Comparison of ENCODE assay signal across 1 cellular context in the genomic region with DNA sequence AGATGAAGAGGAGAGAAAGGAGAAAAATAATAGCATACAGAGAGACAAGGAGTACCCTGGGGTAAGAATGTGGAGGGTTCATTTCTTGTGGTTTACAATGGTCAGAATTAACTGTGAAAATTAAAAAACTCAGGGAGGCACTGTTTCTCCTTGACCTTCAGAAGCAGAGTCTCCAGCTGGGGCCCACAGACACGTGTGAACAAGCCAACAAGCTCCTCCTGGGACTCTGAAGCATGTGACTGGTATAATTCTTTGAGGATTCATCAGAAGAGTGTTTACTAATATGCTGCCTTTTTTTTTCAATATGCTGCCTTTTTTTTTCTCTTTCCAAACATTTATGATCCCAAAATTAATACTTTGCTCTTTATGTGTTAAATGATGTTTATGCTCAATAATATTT.
TF ChIP-seq lines count a peak whose summit lies in the region.

No MANE protein-coding gene starts in this region.

TF ChIP-seq in K562, 482 proteins besides CTCF, POLR2A, EP300 and RAD21 (continued from another document):
- TF ChIP-seq, protein P1, sequence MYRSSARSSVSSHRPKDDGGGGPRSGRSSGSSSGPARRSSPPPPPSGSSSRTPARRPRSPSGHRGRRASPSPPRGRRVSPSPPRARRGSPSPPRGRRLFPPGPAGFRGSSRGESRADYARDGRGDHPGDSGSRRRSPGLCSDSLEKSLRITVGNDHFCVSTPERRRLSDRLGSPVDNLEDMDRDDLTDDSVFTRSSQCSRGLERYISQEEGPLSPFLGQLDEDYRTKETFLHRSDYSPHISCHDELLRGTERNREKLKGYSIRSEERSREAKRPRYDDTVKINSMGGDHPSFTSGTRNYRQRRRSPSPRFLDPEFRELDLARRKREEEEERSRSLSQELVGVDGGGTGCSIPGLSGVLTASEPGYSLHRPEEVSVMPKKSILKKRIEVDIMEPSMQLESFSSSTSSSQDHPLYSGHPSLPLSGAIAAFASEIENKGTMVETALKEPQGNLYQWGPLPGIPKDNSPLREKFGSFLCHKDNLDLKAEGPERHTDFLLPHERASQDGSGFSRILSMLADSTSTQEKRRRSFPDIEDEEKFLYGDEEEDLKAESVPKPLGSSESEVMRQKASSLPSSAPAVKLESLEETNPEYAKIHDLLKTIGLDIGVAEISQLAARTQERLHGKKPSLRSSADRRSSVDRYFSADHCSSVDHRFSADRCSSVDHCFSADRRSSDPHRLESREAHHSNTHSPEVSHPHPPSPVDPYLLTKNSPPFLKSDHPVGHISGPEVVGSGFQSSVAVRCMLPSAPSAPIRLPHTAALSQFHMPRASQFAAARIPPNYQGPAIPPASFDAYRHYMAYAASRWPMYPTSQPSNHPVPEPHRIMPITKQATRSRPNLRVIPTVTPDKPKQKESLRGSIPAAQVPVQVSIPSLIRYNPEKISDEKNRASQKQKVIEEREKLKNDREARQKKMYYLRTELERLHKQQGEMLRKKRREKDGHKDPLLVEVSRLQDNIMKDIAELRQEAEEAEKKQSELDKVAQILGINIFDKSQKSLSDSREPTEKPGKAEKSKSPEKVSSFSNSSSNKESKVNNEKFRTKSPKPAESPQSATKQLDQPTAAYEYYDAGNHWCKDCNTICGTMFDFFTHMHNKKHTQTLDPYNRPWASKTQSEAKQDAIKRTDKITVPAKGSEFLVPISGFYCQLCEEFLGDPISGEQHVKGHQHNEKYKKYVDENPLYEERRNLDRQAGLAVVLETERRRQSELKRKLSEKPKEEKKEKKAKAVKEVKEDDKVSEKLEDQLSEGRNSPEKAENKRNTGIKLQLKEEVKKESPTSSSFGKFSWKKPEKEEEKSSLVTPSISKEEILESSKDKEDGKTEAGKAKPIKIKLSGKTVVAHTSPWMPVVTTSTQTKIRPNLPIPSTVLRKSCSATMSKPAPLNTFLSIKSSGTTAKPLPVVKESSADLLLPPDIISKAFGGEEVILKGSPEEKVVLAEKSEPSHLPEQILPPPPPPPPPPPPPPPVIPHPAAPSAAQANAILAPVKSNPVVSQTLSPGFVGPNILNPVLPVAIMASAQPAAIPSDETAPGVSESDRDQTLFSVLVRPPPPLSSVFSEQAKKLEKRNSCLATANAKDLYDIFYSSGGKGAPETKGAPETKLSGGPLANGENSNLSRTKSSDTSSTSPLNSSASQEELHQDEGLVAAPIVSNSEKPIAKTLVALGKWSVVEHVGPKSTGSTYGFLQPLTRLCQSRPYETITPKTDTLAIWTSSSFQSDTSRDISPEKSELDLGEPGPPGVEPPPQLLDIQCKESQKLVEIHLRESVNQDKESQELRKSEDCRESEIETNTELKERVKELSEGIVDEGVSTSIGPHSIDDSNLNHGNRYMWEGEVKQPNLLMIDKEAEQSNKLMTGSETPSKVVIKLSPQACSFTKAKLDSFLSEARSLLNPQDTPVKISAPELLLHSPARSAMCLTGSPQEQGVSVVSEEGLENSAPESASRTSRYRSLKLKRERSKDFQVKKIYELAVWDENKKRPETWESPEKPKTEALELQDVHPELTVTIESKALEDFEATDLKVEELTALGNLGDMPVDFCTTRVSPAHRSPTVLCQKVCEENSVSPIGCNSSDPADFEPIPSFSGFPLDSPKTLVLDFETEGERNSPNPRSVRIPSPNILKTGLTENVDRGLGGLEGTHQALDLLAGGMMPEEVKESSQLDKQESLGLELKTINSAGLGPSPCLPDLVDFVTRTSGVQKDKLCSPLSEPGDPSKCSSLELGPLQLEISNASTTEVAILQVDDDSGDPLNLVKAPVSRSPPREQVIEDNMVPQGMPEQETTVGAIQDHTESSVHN (IDR thresholded peaks at IDR 0.05; ENCODE audit: borderline replicate concordance in 1 of 2, low read depth in 1 of 2), result no peak
- TF ChIP-seq L3MBTL2 (IDR thresholded peaks at IDR 0.05) (0 out of 2 replicates have a peak, but pooled peaks have one; percentile 33), ZSCAN29 (IDR thresholded peaks at IDR 0.05) (no peak), ZNF77 (CRISPR knock-in tag; IDR thresholded peaks at IDR 0.05) (no peak), BCL6 (CRISPR knock-in tag; IDR thresholded peaks at IDR 0.05) (no peak), SNIP1 (IDR thresholded peaks at IDR 0.05; ENCODE audit: low read depth) (0 out of 2 replicates have a peak, but pooled peaks have one; percentile 24), PHTF2 (CRISPR knock-in tag; IDR thresholded peaks at IDR 0.05) (no peak), TSC22D4 (tag; IDR thresholded peaks at IDR 0.05) (no peak), THAP12 (CRISPR knock-in tag; IDR thresholded peaks at IDR 0.05) (no peak), MYC (IDR thresholded peaks at IDR 0.05; ENCODE audit: low read depth, low read length) (no peak), MYC (CRISPR knock-in tag; IDR thresholded peaks at IDR 0.05; ENCODE audit: borderline replicate concordance, low read depth) (no peak)
- TF ChIP-seq, protein P2, sequence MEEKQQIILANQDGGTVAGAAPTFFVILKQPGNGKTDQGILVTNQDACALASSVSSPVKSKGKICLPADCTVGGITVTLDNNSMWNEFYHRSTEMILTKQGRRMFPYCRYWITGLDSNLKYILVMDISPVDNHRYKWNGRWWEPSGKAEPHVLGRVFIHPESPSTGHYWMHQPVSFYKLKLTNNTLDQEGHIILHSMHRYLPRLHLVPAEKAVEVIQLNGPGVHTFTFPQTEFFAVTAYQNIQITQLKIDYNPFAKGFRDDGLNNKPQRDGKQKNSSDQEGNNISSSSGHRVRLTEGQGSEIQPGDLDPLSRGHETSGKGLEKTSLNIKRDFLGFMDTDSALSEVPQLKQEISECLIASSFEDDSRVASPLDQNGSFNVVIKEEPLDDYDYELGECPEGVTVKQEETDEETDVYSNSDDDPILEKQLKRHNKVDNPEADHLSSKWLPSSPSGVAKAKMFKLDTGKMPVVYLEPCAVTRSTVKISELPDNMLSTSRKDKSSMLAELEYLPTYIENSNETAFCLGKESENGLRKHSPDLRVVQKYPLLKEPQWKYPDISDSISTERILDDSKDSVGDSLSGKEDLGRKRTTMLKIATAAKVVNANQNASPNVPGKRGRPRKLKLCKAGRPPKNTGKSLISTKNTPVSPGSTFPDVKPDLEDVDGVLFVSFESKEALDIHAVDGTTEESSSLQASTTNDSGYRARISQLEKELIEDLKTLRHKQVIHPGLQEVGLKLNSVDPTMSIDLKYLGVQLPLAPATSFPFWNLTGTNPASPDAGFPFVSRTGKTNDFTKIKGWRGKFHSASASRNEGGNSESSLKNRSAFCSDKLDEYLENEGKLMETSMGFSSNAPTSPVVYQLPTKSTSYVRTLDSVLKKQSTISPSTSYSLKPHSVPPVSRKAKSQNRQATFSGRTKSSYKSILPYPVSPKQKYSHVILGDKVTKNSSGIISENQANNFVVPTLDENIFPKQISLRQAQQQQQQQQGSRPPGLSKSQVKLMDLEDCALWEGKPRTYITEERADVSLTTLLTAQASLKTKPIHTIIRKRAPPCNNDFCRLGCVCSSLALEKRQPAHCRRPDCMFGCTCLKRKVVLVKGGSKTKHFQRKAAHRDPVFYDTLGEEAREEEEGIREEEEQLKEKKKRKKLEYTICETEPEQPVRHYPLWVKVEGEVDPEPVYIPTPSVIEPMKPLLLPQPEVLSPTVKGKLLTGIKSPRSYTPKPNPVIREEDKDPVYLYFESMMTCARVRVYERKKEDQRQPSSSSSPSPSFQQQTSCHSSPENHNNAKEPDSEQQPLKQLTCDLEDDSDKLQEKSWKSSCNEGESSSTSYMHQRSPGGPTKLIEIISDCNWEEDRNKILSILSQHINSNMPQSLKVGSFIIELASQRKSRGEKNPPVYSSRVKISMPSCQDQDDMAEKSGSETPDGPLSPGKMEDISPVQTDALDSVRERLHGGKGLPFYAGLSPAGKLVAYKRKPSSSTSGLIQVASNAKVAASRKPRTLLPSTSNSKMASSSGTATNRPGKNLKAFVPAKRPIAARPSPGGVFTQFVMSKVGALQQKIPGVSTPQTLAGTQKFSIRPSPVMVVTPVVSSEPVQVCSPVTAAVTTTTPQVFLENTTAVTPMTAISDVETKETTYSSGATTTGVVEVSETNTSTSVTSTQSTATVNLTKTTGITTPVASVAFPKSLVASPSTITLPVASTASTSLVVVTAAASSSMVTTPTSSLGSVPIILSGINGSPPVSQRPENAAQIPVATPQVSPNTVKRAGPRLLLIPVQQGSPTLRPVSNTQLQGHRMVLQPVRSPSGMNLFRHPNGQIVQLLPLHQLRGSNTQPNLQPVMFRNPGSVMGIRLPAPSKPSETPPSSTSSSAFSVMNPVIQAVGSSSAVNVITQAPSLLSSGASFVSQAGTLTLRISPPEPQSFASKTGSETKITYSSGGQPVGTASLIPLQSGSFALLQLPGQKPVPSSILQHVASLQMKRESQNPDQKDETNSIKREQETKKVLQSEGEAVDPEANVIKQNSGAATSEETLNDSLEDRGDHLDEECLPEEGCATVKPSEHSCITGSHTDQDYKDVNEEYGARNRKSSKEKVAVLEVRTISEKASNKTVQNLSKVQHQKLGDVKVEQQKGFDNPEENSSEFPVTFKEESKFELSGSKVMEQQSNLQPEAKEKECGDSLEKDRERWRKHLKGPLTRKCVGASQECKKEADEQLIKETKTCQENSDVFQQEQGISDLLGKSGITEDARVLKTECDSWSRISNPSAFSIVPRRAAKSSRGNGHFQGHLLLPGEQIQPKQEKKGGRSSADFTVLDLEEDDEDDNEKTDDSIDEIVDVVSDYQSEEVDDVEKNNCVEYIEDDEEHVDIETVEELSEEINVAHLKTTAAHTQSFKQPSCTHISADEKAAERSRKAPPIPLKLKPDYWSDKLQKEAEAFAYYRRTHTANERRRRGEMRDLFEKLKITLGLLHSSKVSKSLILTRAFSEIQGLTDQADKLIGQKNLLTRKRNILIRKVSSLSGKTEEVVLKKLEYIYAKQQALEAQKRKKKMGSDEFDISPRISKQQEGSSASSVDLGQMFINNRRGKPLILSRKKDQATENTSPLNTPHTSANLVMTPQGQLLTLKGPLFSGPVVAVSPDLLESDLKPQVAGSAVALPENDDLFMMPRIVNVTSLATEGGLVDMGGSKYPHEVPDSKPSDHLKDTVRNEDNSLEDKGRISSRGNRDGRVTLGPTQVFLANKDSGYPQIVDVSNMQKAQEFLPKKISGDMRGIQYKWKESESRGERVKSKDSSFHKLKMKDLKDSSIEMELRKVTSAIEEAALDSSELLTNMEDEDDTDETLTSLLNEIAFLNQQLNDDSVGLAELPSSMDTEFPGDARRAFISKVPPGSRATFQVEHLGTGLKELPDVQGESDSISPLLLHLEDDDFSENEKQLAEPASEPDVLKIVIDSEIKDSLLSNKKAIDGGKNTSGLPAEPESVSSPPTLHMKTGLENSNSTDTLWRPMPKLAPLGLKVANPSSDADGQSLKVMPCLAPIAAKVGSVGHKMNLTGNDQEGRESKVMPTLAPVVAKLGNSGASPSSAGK (IDR thresholded peaks at IDR 0.05), result peak; percentile 23; the same call in 1 of the 2 replicates
- TF ChIP-seq, protein P3, sequence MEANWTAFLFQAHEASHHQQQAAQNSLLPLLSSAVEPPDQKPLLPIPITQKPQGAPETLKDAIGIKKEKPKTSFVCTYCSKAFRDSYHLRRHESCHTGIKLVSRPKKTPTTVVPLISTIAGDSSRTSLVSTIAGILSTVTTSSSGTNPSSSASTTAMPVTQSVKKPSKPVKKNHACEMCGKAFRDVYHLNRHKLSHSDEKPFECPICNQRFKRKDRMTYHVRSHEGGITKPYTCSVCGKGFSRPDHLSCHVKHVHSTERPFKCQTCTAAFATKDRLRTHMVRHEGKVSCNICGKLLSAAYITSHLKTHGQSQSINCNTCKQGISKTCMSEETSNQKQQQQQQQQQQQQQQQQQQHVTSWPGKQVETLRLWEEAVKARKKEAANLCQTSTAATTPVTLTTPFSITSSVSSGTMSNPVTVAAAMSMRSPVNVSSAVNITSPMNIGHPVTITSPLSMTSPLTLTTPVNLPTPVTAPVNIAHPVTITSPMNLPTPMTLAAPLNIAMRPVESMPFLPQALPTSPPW (CRISPR knock-in tag; IDR thresholded peaks at IDR 0.05), result no peak
- TF ChIP-seq, protein P4, sequence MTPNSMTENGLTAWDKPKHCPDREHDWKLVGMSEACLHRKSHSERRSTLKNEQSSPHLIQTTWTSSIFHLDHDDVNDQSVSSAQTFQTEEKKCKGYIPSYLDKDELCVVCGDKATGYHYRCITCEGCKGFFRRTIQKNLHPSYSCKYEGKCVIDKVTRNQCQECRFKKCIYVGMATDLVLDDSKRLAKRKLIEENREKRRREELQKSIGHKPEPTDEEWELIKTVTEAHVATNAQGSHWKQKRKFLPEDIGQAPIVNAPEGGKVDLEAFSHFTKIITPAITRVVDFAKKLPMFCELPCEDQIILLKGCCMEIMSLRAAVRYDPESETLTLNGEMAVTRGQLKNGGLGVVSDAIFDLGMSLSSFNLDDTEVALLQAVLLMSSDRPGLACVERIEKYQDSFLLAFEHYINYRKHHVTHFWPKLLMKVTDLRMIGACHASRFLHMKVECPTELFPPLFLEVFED (CRISPR knock-in tag; conservative IDR thresholded peaks at IDR 0.05), result no peak
